In genomic region chr6:24864345-24864744, GRCh38 we compare ENCODE assay signal across 14 cellular contexts.
A peak's percentile ranks its signal among the peaks of the same experiment; 100 is the strongest.
DNase-seq lines count a peak whose midpoint lies in the region; ATAC-seq and TF ChIP-seq lines count a peak whose summit lies in the region.
"Had no signal": no experiment of that assay in that cellular context is flagged by ENCODE, and none has a peak within 500 bp of the region (broad histone marks: within the 10 kb centered on the region; RNA-seq: fewer than 3 reads in every experiment).

No MANE protein-coding gene starts in this region.

- ATAC-seq in stimulated activated effector memory CD8-positive, alpha-beta T cell treated with anti-CD3 and anti-CD28 coated beads, Interleukin-12 subunit alpha, Interleukin-12 subunit beta, amount 100 ng/mL, for 72 hours: no peak
- ATAC-seq: body of pancreas, left colon had no signal

- H3K27me3 ChIP-seq in breast epithelium: no peaks in the 10 kb centered on the region
- H3K27me3 ChIP-seq in mammary epithelial cell (ENCODE audit: insufficient read depth, low read length): no peaks in the 10 kb centered on the region
- no peaks in the 10 kb centered on the region for H3K27me3 ChIP-seq in Caco-2 (replicated peaks; ENCODE audit: control insufficient read depth, insufficient read depth, low read length)
- H3K27me3 ChIP-seq: body of pancreas, uterus had no signal

- no peaks in the 10 kb centered on the region for H3K36me3 ChIP-seq in breast epithelium
- H3K36me3 ChIP-seq in mammary epithelial cell (ENCODE audit: insufficient read depth, low read length): no peaks in the 10 kb centered on the region
- no peaks in the 10 kb centered on the region for H3K36me3 ChIP-seq in Caco-2 (ENCODE audit: control insufficient read depth, insufficient read depth, low read length)
- H3K36me3 ChIP-seq: uterus had no signal

- TF ChIP-seq CTCF in breast epithelium (IDR thresholded peaks at IDR 0.05) (no peak), mammary epithelial cell (conservative IDR thresholded peaks at IDR 0.05 in 1 of 2, IDR thresholded peaks at IDR 0.05 in 1 of 2; ENCODE audit: extremely low read depth in 1 of 2, insufficient read depth in 1 of 2, low read depth in 1 of 2, low read length in 2 of 2) (no peak), Calu3 (IDR thresholded peaks at IDR 0.05; ENCODE audit: unreplicated experiment) (no peak), Caco-2 (IDR thresholded peaks at IDR 0.05; ENCODE audit: insufficient read depth in 1 of 2, low read depth in 1 of 2, low read length in 1 of 2, severe bottlenecking in 1 of 2, unreplicated experiment in 1 of 2) (no peak)

- POLR2A ChIA-PET in Caco-2 (lab: Charles Lee): no interaction called here

- peaks cover 56% of the 10 kb centered on the region for H3K4me1 Mint-ChIP-seq in stimulated activated effector memory CD8-positive, alpha-beta T cell treated with anti-CD3 and anti-CD28 coated beads, Interleukin-12 subunit alpha, Interleukin-12 subunit beta, amount 100 ng/mL, for 72 hours
- no peaks in the 10 kb centered on the region for H3K4me1 Mint-ChIP-seq in Calu3 (ENCODE audit: low read depth, unreplicated experiment)
- no peaks in the 10 kb centered on the region for H3K4me1 Mint-ChIP-seq in Caco-2 (ENCODE audit: low read depth, unreplicated experiment)

- H3K79me2 ChIP-seq in mammary epithelial cell (ENCODE audit: insufficient read depth, low read length): no peaks in the 10 kb centered on the region

- peaks cover 96% of the 10 kb centered on the region for H3K36me3 Mint-ChIP-seq in stimulated activated effector memory CD8-positive, alpha-beta T cell treated with anti-CD3 and anti-CD28 coated beads, Interleukin-12 subunit alpha, Interleukin-12 subunit beta, amount 100 ng/mL, for 72 hours
- H3K36me3 Mint-ChIP-seq in Calu3 (ENCODE audit: insufficient read depth, unreplicated experiment) (no peaks in the 10 kb centered on the region), Caco-2 (ENCODE audit: insufficient read depth, unreplicated experiment) (no peaks in the 10 kb centered on the region)

- WGBS in mammary epithelial cell (ENCODE audit: low coverage, missing lambda C conversion rate): 100% methylated on average over 1 of the region's 1 CpG

- H3K27ac ChIP-seq in breast epithelium (peak overlapping the region; percentile 52 to 65), mammary epithelial cell (ENCODE audit: insufficient read depth, low read depth, low read length) (no peak overlapping the region)
- H3K27ac ChIP-seq: body of pancreas, uterus had no signal

- H3K9me3 Mint-ChIP-seq in stimulated activated effector memory CD8-positive, alpha-beta T cell treated with anti-CD3 and anti-CD28 coated beads, Interleukin-12 subunit alpha, Interleukin-12 subunit beta, amount 100 ng/mL, for 72 hours: no peaks in the 10 kb centered on the region
- H3K9me3 Mint-ChIP-seq in Calu3 (ENCODE audit: low read depth, unreplicated experiment): no peaks in the 10 kb centered on the region
- no peaks in the 10 kb centered on the region for H3K9me3 Mint-ChIP-seq in Caco-2 (ENCODE audit: unreplicated experiment)

- in situ Hi-C loops in mammary epithelial cell (cut with MboI; ENCODE audit: low sequenced_read_pairs in 2 of 2): no loop called here

- no peak overlapping the region for H3K4me2 ChIP-seq in mammary epithelial cell (ENCODE audit: insufficient read depth, low read depth, low read length)

- no peak overlapping the region for H2AFZ ChIP-seq in mammary epithelial cell (ENCODE audit: low read depth, low read length)

- peak overlapping the region; percentile 82 for H3K27ac Mint-ChIP-seq in stimulated activated effector memory CD8-positive, alpha-beta T cell treated with anti-CD3 and anti-CD28 coated beads, Interleukin-12 subunit alpha, Interleukin-12 subunit beta, amount 100 ng/mL, for 72 hours
- H3K27ac Mint-ChIP-seq in Calu3 (ENCODE audit: unreplicated experiment) (no peak overlapping the region), Caco-2 (ENCODE audit: unreplicated experiment) (no peak overlapping the region)
- H3K27ac Mint-ChIP-seq: progenitor cell of endocrine pancreas had no signal

- no peak overlapping the region for H3K4me3 Mint-ChIP-seq in stimulated activated effector memory CD8-positive, alpha-beta T cell treated with anti-CD3 and anti-CD28 coated beads, Interleukin-12 subunit alpha, Interleukin-12 subunit beta, amount 100 ng/mL, for 72 hours
- H3K4me3 Mint-ChIP-seq in Calu3 (ENCODE audit: low read depth, unreplicated experiment) (no peak overlapping the region), Caco-2 (ENCODE audit: unreplicated experiment) (no peak overlapping the region)

- dilution Hi-C loops in mammary epithelial cell (cut with HindIII; ENCODE audit: low sequenced_read_pairs): no loop called here

- CTCF ChIA-PET in mammary epithelial cell (lab: Charles Lee; ENCODE audit: low non-redundant PET) (interaction anchor here (0.6 kb wide), 1 partner anchor 8 kb away, joined by 3 read pairs; no protein-coding TSS in a partner anchor), Calu3 (lab: Charles Lee) (interaction anchor here (1.8 kb wide), 1 partner anchor 153 kb away, joined by 6 read pairs; no protein-coding TSS in a partner anchor), Caco-2 (lab: Charles Lee) (no interaction called here)

- intact Hi-C loops in breast epithelium (cut with DNase I; ENCODE audit: low total_unique reads) (no loop called here), mammary epithelial cell (cut with micrococcal nuclease) (no loop called here), Calu3 (cut with micrococcal nuclease; ENCODE audit: unreplicated experiment) (no loop called here), Caco-2 (cut with micrococcal nuclease; ENCODE audit: unreplicated experiment) (no loop called here)

- no peaks in the 10 kb centered on the region for H3K27me3 Mint-ChIP-seq in Calu3 (ENCODE audit: unreplicated experiment)
- H3K27me3 Mint-ChIP-seq in Caco-2 (ENCODE audit: insufficient read depth, unreplicated experiment): peaks cover 5% of the 10 kb centered on the region
- H3K27me3 Mint-ChIP-seq: progenitor cell of endocrine pancreas had no signal

- no peak overlapping the region for H3K9ac ChIP-seq in mammary epithelial cell (ENCODE audit: insufficient read depth, low read length)

- TF ChIP-seq POLR2A in breast epithelium (IDR thresholded peaks at IDR 0.05): no peak

- DNase-seq in breast epithelium (ENCODE audit: low spot score in 2 of 2) (no peak), mammary epithelial cell (no peak), NCI-H2171 (lab: John Stamatoyannopoulos, UW) (peak; percentile 87), astrocyte of the hippocampus (ENCODE audit: low read depth, low spot score) (peak; percentile 17), Calu3 (no peak), Caco-2 (no peak), NCI-H187 treated with DMSO at 0.1 percent for 48 hours (lab: John Stamatoyannopoulos, UW) (no peak)
- DNase-seq in stimulated activated effector memory CD8-positive, alpha-beta T cell treated with anti-CD3 and anti-CD28 coated beads, Interleukin-12 subunit alpha, Interleukin-12 subunit beta, amount 100 ng/mL, for 72 hours (ENCODE audit: low spot score in 2 of 2): no peak
- DNase-seq: activated CD4-positive, alpha-beta T cell treated with anti-CD3 and anti-CD28 coated beads for 48 hours; AML-193; body of pancreas; left colon; uterus had no signal

- H3K4me3 ChIP-seq in breast epithelium (no peak overlapping the region), mammary epithelial cell (replicated peaks in 1 of 3; ENCODE audit: insufficient read depth in 1 of 3, low read depth in 2 of 3, low read length in 3 of 3) (no peak overlapping the region), Caco-2 (ENCODE audit: low read depth, low read length) (no peak overlapping the region)
- H3K4me3 ChIP-seq: body of pancreas, uterus had no signal

- no TSS peak for BruUV-seq in mammary epithelial cell (replicated peaks; lab: Mats Ljungman, UMichigan)
- no TSS peak for BruUV-seq in Calu3 (replicated peaks; lab: Mats Ljungman, UMichigan)
- BruUV-seq in Caco-2 (replicated peaks; lab: Mats Ljungman, UMichigan): no TSS peak

- H4K20me1 ChIP-seq in mammary epithelial cell (ENCODE audit: insufficient read depth, low read length): no peaks in the 10 kb centered on the region

- H3K9me3 ChIP-seq in breast epithelium (no peaks in the 10 kb centered on the region), mammary epithelial cell (replicated peaks; ENCODE audit: insufficient read depth, low read length) (no peaks in the 10 kb centered on the region), Caco-2 (no peaks in the 10 kb centered on the region)
- H3K9me3 ChIP-seq: body of pancreas, uterus had no signal

- H3K4me1 ChIP-seq in breast epithelium (no peaks in the 10 kb centered on the region), mammary epithelial cell (ENCODE audit: insufficient read depth, low read length) (peaks cover 7% of the 10 kb centered on the region), Caco-2 (no peaks in the 10 kb centered on the region)
- H3K4me1 ChIP-seq: body of pancreas, uterus had no signal

Comparison
In these comparisons a context has a peak if more than half of its experiments do, and no peak if none do; other contexts are left out.
1. DNase-seq: peak in NCI-H2171 (single experiment) and astrocyte of the hippocampus (single experiment); none in breast epithelium (0 of 2), mammary epithelial cell (single experiment), stimulated activated effector memory CD8-positive, alpha-beta T cell treated with anti-CD3 and anti-CD28 coated beads, Interleukin-12 subunit alpha, Interleukin-12 subunit beta, amount 100 ng/mL, for 72 hours (0 of 2), Calu3 (single experiment), Caco-2 (0 of 2) and NCI-H187 treated with DMSO at 0.1 percent for 48 hours (single experiment).